Comparison of ENCODE assay signal across 1 cellular context in the genomic region with DNA sequence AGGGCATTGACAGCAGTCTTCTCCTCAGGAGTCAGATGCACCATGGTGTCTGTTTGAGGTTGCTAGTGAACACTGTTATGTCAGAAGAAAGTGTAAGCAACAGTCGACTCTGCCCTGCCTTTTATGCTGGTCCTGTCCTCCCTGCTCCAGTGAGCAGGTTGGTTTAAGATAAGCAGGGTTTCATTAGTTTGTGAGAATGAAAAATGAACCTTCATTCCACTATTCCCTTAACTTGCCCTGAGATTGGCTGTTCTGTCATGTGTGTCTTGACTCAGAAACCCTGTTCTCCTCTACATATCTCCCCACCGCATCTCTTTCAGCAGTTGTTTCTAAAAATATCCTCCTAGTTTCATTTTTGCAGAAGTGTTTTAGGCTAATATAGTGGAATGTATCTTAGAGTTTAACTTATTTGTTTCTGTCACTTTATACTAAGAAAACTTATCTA.
TF ChIP-seq lines count a peak whose summit lies in the region.

A gene (minus strand): TSS at position 94 of the 445 bp plus-strand sequence. CDS start 50 bp downstream, at position 44.

TF ChIP-seq in GM12878, 131 proteins besides CTCF, POLR2A, EP300 and RAD21 (continued from another document):
- TF ChIP-seq, protein P1, sequence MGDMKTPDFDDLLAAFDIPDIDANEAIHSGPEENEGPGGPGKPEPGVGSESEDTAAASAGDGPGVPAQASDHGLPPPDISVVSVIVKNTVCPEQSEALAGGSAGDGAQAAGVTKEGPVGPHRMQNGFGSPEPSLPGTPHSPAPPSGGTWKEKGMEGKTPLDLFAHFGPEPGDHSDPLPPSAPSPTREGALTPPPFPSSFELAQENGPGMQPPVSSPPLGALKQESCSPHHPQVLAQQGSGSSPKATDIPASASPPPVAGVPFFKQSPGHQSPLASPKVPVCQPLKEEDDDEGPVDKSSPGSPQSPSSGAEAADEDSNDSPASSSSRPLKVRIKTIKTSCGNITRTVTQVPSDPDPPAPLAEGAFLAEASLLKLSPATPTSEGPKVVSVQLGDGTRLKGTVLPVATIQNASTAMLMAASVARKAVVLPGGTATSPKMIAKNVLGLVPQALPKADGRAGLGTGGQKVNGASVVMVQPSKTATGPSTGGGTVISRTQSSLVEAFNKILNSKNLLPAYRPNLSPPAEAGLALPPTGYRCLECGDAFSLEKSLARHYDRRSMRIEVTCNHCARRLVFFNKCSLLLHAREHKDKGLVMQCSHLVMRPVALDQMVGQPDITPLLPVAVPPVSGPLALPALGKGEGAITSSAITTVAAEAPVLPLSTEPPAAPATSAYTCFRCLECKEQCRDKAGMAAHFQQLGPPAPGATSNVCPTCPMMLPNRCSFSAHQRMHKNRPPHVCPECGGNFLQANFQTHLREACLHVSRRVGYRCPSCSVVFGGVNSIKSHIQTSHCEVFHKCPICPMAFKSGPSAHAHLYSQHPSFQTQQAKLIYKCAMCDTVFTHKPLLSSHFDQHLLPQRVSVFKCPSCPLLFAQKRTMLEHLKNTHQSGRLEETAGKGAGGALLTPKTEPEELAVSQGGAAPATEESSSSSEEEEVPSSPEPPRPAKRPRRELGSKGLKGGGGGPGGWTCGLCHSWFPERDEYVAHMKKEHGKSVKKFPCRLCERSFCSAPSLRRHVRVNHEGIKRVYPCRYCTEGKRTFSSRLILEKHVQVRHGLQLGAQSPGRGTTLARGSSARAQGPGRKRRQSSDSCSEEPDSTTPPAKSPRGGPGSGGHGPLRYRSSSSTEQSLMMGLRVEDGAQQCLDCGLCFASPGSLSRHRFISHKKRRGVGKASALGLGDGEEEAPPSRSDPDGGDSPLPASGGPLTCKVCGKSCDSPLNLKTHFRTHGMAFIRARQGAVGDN (IDR thresholded peaks at IDR 0.05) = no peak
- no peak for TF ChIP-seq STAT1 (conservative IDR thresholded peaks at IDR 0.05)
- TF ChIP-seq, protein P2, sequence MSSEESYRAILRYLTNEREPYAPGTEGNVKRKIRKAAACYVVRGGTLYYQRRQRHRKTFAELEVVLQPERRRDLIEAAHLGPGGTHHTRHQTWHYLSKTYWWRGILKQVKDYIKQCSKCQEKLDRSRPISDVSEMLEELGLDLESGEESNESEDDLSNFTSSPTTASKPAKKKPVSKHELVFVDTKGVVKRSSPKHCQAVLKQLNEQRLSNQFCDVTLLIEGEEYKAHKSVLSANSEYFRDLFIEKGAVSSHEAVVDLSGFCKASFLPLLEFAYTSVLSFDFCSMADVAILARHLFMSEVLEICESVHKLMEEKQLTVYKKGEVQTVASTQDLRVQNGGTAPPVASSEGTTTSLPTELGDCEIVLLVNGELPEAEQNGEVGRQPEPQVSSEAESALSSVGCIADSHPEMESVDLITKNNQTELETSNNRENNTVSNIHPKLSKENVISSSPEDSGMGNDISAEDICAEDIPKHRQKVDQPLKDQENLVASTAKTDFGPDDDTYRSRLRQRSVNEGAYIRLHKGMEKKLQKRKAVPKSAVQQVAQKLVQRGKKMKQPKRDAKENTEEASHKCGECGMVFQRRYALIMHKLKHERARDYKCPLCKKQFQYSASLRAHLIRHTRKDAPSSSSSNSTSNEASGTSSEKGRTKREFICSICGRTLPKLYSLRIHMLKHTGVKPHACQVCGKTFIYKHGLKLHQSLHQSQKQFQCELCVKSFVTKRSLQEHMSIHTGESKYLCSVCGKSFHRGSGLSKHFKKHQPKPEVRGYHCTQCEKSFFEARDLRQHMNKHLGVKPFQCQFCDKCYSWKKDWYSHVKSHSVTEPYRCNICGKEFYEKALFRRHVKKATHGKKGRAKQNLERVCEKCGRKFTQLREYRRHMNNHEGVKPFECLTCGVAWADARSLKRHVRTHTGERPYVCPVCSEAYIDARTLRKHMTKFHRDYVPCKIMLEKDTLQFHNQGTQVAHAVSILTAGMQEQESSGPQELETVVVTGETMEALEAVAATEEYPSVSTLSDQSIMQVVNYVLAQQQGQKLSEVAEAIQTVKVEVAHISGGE (CRISPR knock-in tag; IDR thresholded peaks at IDR 0.05) = no peak
